ENCODE assay signal across 8 cellular contexts in genomic region chr14:20624495-20625070, GRCh38. TPM values are rescaled to one million over a fixed set of nuclear protein-coding genes. Genes with fewer than 3 reads are reported as not detected.
DNase-seq lines count a peak whose midpoint lies in the region; ATAC-seq and TF ChIP-seq lines count a peak whose summit lies in the region.

No MANE protein-coding gene starts in this region.

- H3K4me1 Mint-ChIP-seq in activated T-helper 17 cell treated with anti-CD3 and anti-CD28 coated beads, Interleukin-2, amount 50 U/mL, for 72 hours = peaks cover 43% of the 10 kb centered on the region
- H3K4me1 Mint-ChIP-seq in osteocyte (ENCODE audit: unreplicated experiment) = peaks cover 38% of the 10 kb centered on the region

- H3K27me3 Mint-ChIP-seq in activated T-helper 17 cell treated with anti-CD3 and anti-CD28 coated beads, Interleukin-2, amount 50 U/mL, for 72 hours = peaks cover 33% of the 10 kb centered on the region
- H3K27me3 Mint-ChIP-seq in osteocyte (ENCODE audit: unreplicated experiment) = peaks cover 37% of the 10 kb centered on the region

- peaks cover 12% of the 10 kb centered on the region for H3K36me3 Mint-ChIP-seq in activated T-helper 17 cell treated with anti-CD3 and anti-CD28 coated beads, Interleukin-2, amount 50 U/mL, for 72 hours (ENCODE audit: low read depth)
- peaks cover 2% of the 10 kb centered on the region for H3K36me3 Mint-ChIP-seq in osteocyte (ENCODE audit: unreplicated experiment)

- DNase-seq in activated naive CD4-positive, alpha-beta T cell treated with Interleukin-2 at 50 U/mL for 16 hours = peak; percentile 44
- DNase-seq in activated naive CD4-positive, alpha-beta T cell treated with anti-CD3 and anti-CD28 coated beads, Interleukin-2, amount 50 U/mL, for 16 hours = no peak
- DNase-seq in NOMO-1 (lab: John Stamatoyannopoulos, UW; ENCODE audit: unreplicated experiment in 2 of 2) (peak; percentile 73 to 86), germinal center (ENCODE audit: low spot score) (peak; percentile 54), osteocyte (ENCODE audit: extremely low spot score, unreplicated experiment) (no peak), NCI-H2171 treated with DMSO at 0.1 percent for 48 hours (lab: John Stamatoyannopoulos, UW) (no peak), COLO829 (ENCODE audit: low spot score) (no peak)

- peak overlapping the region; percentile 83 for H3K4me3 Mint-ChIP-seq in activated T-helper 17 cell treated with anti-CD3 and anti-CD28 coated beads, Interleukin-2, amount 50 U/mL, for 72 hours
- peak overlapping the region; percentile 73 for H3K4me3 Mint-ChIP-seq in osteocyte (ENCODE audit: unreplicated experiment)

- no peaks in the 10 kb centered on the region for H3K9me3 Mint-ChIP-seq in activated T-helper 17 cell treated with anti-CD3 and anti-CD28 coated beads, Interleukin-2, amount 50 U/mL, for 72 hours
- H3K9me3 Mint-ChIP-seq in osteocyte (ENCODE audit: unreplicated experiment) = no peaks in the 10 kb centered on the region

- peak; percentile 36 for ATAC-seq in activated T-helper 17 cell treated with anti-CD3 and anti-CD28 coated beads, Interleukin-2, amount 50 U/mL, for 72 hours (replicated peaks)

- peak overlapping the region; percentile 98 for H3K27ac Mint-ChIP-seq in activated T-helper 17 cell treated with anti-CD3 and anti-CD28 coated beads, Interleukin-2, amount 50 U/mL, for 72 hours
- H3K27ac Mint-ChIP-seq in osteocyte (ENCODE audit: unreplicated experiment) = peak overlapping the region; percentile 51

- no peak for TF ChIP-seq CTCF in osteocyte (IDR thresholded peaks at IDR 0.05)

RNA-seq across cellular contexts. Expression of gene OR6S1, which starts 16.9 kb away (rescaled TPM):
- not detected for total RNA-seq in activated T-helper 17 cell treated with anti-CD3 and anti-CD28 coated beads, Interleukin-2, amount 50 U/mL, for 72 hours
- not detected in 2 replicates for total RNA-seq in osteocyte

RNA-seq across cellular contexts. Expression of gene RNASE12, which starts 33.4 kb away (rescaled TPM):
- not detected for total RNA-seq in activated T-helper 17 cell treated with anti-CD3 and anti-CD28 coated beads, Interleukin-2, amount 50 U/mL, for 72 hours
- total RNA-seq in osteocyte = not detected in 2 replicates

RNA-seq across cellular contexts. Expression of gene RNASE11, which starts 36.8 kb away (rescaled TPM):
- not detected for total RNA-seq in activated T-helper 17 cell treated with anti-CD3 and anti-CD28 coated beads, Interleukin-2, amount 50 U/mL, for 72 hours
- not detected in 2 replicates for total RNA-seq in osteocyte

RNA-seq across cellular contexts. Expression of gene RNASE4, which starts 59.8 kb away (rescaled TPM):
- 1 to 10 TPM; 1.0 to 6.1 TPM for total RNA-seq in activated T-helper 17 cell treated with anti-CD3 and anti-CD28 coated beads, Interleukin-2, amount 50 U/mL, for 72 hours
- total RNA-seq in osteocyte = 17.2 and 17.8 TPM in 2 replicates

Comparison
In these comparisons a context has a peak if more than half of its experiments do, and no peak if none do; other contexts are left out.
1. DNase-seq: peak in activated naive CD4-positive, alpha-beta T cell treated with Interleukin-2 at 50 U/mL for 16 hours (single experiment), NOMO-1 (2 of 2) and germinal center (single experiment); none in activated naive CD4-positive, alpha-beta T cell treated with anti-CD3 and anti-CD28 coated beads, Interleukin-2, amount 50 U/mL, for 16 hours (single experiment), osteocyte (single experiment), NCI-H2171 treated with DMSO at 0.1 percent for 48 hours (single experiment) and COLO829 (single experiment).